Comparison of ENCODE assay signal across 8 cellular contexts in the genomic region with DNA sequence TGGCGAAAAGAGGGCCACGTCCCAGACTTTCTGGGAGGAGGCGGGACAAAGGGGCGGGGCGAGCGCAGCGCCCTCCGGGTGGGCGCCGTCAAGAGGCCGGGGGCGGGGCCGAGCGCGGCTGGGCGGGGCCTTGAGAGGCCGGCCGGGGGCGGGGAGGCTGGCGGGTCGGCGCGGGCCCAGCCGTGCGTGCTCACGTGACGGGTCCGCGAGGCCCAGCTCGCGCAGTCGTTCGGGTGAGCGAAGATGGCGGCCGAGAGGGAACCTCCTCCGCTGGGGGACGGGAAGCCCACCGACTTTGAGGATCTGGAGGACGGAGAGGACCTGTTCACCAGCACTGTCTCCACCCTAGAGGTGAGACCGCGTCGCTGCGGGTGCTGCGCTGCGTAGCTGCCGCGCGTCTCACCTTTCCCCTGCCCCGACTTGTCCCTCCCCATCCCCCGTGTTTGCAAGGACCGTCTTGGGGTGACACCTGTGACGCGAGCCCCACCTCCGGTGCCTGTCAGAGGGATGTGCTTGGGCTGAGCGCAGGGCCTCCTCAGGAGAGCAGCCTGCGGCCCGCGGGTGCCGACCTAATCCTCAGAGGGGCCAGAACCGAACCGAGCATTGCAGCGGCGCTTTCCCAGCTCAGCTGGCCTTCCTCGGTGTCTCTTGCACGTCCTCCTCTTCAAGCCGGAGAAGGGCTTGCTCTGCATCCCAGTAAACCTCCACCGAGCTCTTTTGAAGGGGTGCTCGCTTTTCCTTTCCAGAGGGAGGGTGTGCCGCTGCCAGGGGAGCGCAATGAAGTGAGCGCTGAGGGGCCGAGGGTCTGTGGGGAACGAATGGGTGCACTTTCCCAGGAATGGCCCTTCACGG. TPM values are rescaled to one million over a fixed set of nuclear protein-coding genes. Genes with fewer than 3 reads are reported as not detected.
DNase-seq lines count a peak whose midpoint lies in the region; ATAC-seq and TF ChIP-seq lines count a peak whose summit lies in the region.

Gene SNX2, plus strand, starts transcription at position 220 of the 852 bp plus-strand sequence. Its CDS starts 24 bp downstream, at position 244.

- peak within 1 kb of the TSS; percentile 70 for H2BK5ac ChIP-seq in IMR-90 (ENCODE audit: low read depth, low read length, poor library complexity, severe bottlenecking)

- peak within 1 kb of the TSS; percentile 91 for H4K91ac ChIP-seq in IMR-90 (ENCODE audit: insufficient read depth, low read depth, low read length)

- peaks cover 1% of the 10 kb centered on the region for H3K36me3 Mint-ChIP-seq in activated T-helper 1 cell treated with anti-CD3 and anti-CD28 coated beads, Interleukin-12 subunit alpha, Interleukin-12 subunit beta, Interleukin-2, Interleukin-4 antibody, amounts not matched to agents 30 ng/mL and 10 ng/mL and 1 ng/mL, durations not matched to agents 14 hours and 24 hours and 36 hours (ENCODE audit: low read depth)
- H3K36me3 Mint-ChIP-seq in naive B cell = peaks cover 8 to 28% of the 10 kb centered on the region in 2 donors
- H3K36me3 Mint-ChIP-seq in stimulated activated memory B cell treated with anti-CD40 and anti-IgM and Interleukin-4, amounts not matched to agents 10 μg/mL and 1 μg/mL and 100 μg/mL, for 72 hours = peaks cover 16% of the 10 kb centered on the region

- no peaks in the 10 kb centered on the region for H3K4me1 ChIP-seq in IMR-90 (ENCODE audit: control insufficient read depth, insufficient read depth, low read length)

- DNase-seq in DMS53 treated with DMSO at 0.1 percent for 48 hours (lab: John Stamatoyannopoulos, UW; ENCODE audit: unreplicated experiment) (peak; percentile 79), IMR-90 (peak; percentile 76), RPMI7951 (ENCODE audit: low read depth) (peak; percentile 81), fibroblast of gingiva (ENCODE audit: low read depth) (peak; percentile 89), naive B cell (peak; percentile 93)
- peak; percentile 79 for DNase-seq in activated T-helper 1 cell treated with anti-CD3 and anti-CD28 coated beads, Interleukin-12 subunit alpha, Interleukin-12 subunit beta, Interleukin-2, Interleukin-4 antibody, amounts not matched to agents 30 ng/mL and 10 ng/mL and 1 ng/mL, durations not matched to agents 14 hours and 24 hours and 36 hours (ENCODE audit: low spot score)

- peak within 1 kb of the TSS; percentile 92 for H2BK120ac ChIP-seq in IMR-90 (ENCODE audit: low read depth, low read length)

- peak within 1 kb of the TSS; percentile 67 for H2BK20ac ChIP-seq in IMR-90 (ENCODE audit: low read depth, low read length)

- no peak for TF ChIP-seq RAD21 in IMR-90 (IDR thresholded peaks at IDR 0.05; ENCODE audit: low read length)

- peak within 1 kb of the TSS; percentile 86; the same call in 1 of the 2 replicates for H3K56ac ChIP-seq in IMR-90 (ENCODE audit: extremely low read depth, insufficient read depth, low read length)

- in situ Hi-C loops in IMR-90 (cut with MboI; ENCODE audit: low sequenced_read_pairs) = no loop called here

- H3K9me3 ChIP-seq in IMR-90 (ENCODE audit: control insufficient read depth, insufficient read depth, low read length) = no peaks in the 10 kb centered on the region

- peak; percentile 91 for ATAC-seq in GM21528 (IDR thresholded peaks at IDR 0.05; ENCODE audit: low FRiP score, unreplicated experiment)
- ATAC-seq in IMR-90 (ENCODE audit: low read depth) = peak; percentile 97
- peak; percentile 75 to 76 for ATAC-seq in naive B cell (ENCODE audit: low read depth in 2 of 2)
- ATAC-seq in stimulated activated memory B cell treated with anti-CD40 and anti-IgM and Interleukin-4, amounts not matched to agents 10 μg/mL and 1 μg/mL and 100 μg/mL, for 72 hours = peak; percentile 98

- intact Hi-C loops in IMR-90 (cut with micrococcal nuclease) = loop anchor here (2.0 kb wide), 1 partner anchor 72 kb away; no protein-coding TSS in a partner anchor
- intact Hi-C loops in activated T-helper 1 cell treated with anti-CD3 and anti-CD28 coated beads, Interleukin-12 subunit alpha, Interleukin-12 subunit beta, Interleukin-2, Interleukin-4 antibody, amounts not matched to agents 30 ng/mL and 10 ng/mL and 1 ng/mL, durations not matched to agents 14 hours and 24 hours and 36 hours (cut with micrococcal nuclease) = loop anchor here (1.0 to 10.0 kb wide), 4 partner anchors 70 to 813 kb away; partner anchors contain the start of genes CEP120, CSNK1G3, SNX24 and SRFBP1

- BruUV-seq in IMR-90 (replicated peaks; lab: Mats Ljungman, UMichigan) = no TSS peak

- no peak within 1 kb of the TSS; the same call in 1 of the 2 replicates for H2AK5ac ChIP-seq in IMR-90 (ENCODE audit: low read depth, low read length)

- peak within 1 kb of the TSS; percentile 97 for H2AFZ ChIP-seq in IMR-90 (replicated peaks; ENCODE audit: low read length, poor library complexity)

- H3K4ac ChIP-seq in IMR-90 (ENCODE audit: low read depth, low read length) = peak within 1 kb of the TSS; percentile 97

- H3K4me2 ChIP-seq in IMR-90 (ENCODE audit: low read depth, low read length) = peak within 1 kb of the TSS; percentile 91

- TF ChIP-seq POLR2A in IMR-90 (IDR thresholded peaks at IDR 0.05; ENCODE audit: low read depth, low read length) = peak; percentile 64; the same call in 1 of the 2 replicates

- peak within 1 kb of the TSS; percentile 80 for H3K27ac ChIP-seq in IMR-90 (ENCODE audit: insufficient read depth, low read length)

- H3K4me1 Mint-ChIP-seq in activated T-helper 1 cell treated with anti-CD3 and anti-CD28 coated beads, Interleukin-12 subunit alpha, Interleukin-12 subunit beta, Interleukin-2, Interleukin-4 antibody, amounts not matched to agents 30 ng/mL and 10 ng/mL and 1 ng/mL, durations not matched to agents 14 hours and 24 hours and 36 hours (ENCODE audit: low read depth) = peaks cover 32% of the 10 kb centered on the region
- peaks cover 34 to 45% (median 41%) of the 10 kb centered on the region in 3 donors for H3K4me1 Mint-ChIP-seq in naive B cell
- peaks cover 31% of the 10 kb centered on the region for H3K4me1 Mint-ChIP-seq in stimulated activated memory B cell treated with anti-CD40 and anti-IgM and Interleukin-4, amounts not matched to agents 10 μg/mL and 1 μg/mL and 100 μg/mL, for 72 hours

- H2BK15ac ChIP-seq in IMR-90 (ENCODE audit: low read depth, low read length) = peak within 1 kb of the TSS; percentile 82; the same call in 2 of the 3 replicates

- H2AK9ac ChIP-seq in IMR-90 (replicated peaks; ENCODE audit: low read depth, low read length, poor library complexity) = peak within 1 kb of the TSS; percentile 65

- peaks cover 6% of the 10 kb centered on the region; the same call in 1 of the 2 replicates for H3K9me1 ChIP-seq in IMR-90 (ENCODE audit: insufficient read depth, low read length)

- H4K20me1 ChIP-seq in IMR-90 (ENCODE audit: insufficient read depth, low read length) = peaks cover 3% of the 10 kb centered on the region; the same call in 1 of the 2 replicates

- WGBS in IMR-90 (ENCODE audit: extremely low coverage in 2 of 2, insufficient read length in 1 of 2), 2 experiments = 3% methylated on average over 23 of the region's 75 CpGs; no CpG with 5 or more reads in 1 of the 2 experiments

- H3K9me3 Mint-ChIP-seq in activated T-helper 1 cell treated with anti-CD3 and anti-CD28 coated beads, Interleukin-12 subunit alpha, Interleukin-12 subunit beta, Interleukin-2, Interleukin-4 antibody, amounts not matched to agents 30 ng/mL and 10 ng/mL and 1 ng/mL, durations not matched to agents 14 hours and 24 hours and 36 hours = no peaks in the 10 kb centered on the region
- peaks cover 0 to 2% (median 0%) of the 10 kb centered on the region in 7 donors for H3K9me3 Mint-ChIP-seq in naive B cell
- H3K9me3 Mint-ChIP-seq in stimulated activated memory B cell treated with anti-CD40 and anti-IgM and Interleukin-4, amounts not matched to agents 10 μg/mL and 1 μg/mL and 100 μg/mL, for 72 hours = no peaks in the 10 kb centered on the region

- H3K27me3 Mint-ChIP-seq in activated T-helper 1 cell treated with anti-CD3 and anti-CD28 coated beads, Interleukin-12 subunit alpha, Interleukin-12 subunit beta, Interleukin-2, Interleukin-4 antibody, amounts not matched to agents 30 ng/mL and 10 ng/mL and 1 ng/mL, durations not matched to agents 14 hours and 24 hours and 36 hours (ENCODE audit: insufficient read depth) = peaks cover 4% of the 10 kb centered on the region
- peaks cover 0 to 6% (median 4%) of the 10 kb centered on the region in 3 donors for H3K27me3 Mint-ChIP-seq in naive B cell
- no peaks in the 10 kb centered on the region for H3K27me3 Mint-ChIP-seq in stimulated activated memory B cell treated with anti-CD40 and anti-IgM and Interleukin-4, amounts not matched to agents 10 μg/mL and 1 μg/mL and 100 μg/mL, for 72 hours

- H4K8ac ChIP-seq in IMR-90 (ENCODE audit: low read depth in 2 of 2, low read length in 2 of 2) = peak within 1 kb of the TSS; percentile 86 to 99

- H3K23ac ChIP-seq in IMR-90 (ENCODE audit: low read depth, low read length) = peak within 1 kb of the TSS; percentile 100

- TF ChIP-seq CTCF in IMR-90 (conservative IDR thresholded peaks at IDR 0.05; ENCODE audit: low read depth, low read length) = no peak; the same call in 1 of the 2 replicates

- dilution Hi-C loops in IMR-90 (cut with HindIII; ENCODE audit: low sequenced_read_pairs, unreplicated experiment) = no loop called here

- H3K27ac Mint-ChIP-seq in activated T-helper 1 cell treated with anti-CD3 and anti-CD28 coated beads, Interleukin-12 subunit alpha, Interleukin-12 subunit beta, Interleukin-2, Interleukin-4 antibody, amounts not matched to agents 30 ng/mL and 10 ng/mL and 1 ng/mL, durations not matched to agents 14 hours and 24 hours and 36 hours = peak within 1 kb of the TSS; percentile 82
- H3K27ac Mint-ChIP-seq in naive B cell = peak within 1 kb of the TSS; percentile 99 to 100 (median 100)
- H3K27ac Mint-ChIP-seq in stimulated activated memory B cell treated with anti-CD40 and anti-IgM and Interleukin-4, amounts not matched to agents 10 μg/mL and 1 μg/mL and 100 μg/mL, for 72 hours = peak within 1 kb of the TSS; percentile 96

- H4K5ac ChIP-seq in IMR-90 (ENCODE audit: low read depth, low read length) = peak within 1 kb of the TSS; percentile 90

- H3K18ac ChIP-seq in IMR-90 (ENCODE audit: low read depth, low read length) = peak within 1 kb of the TSS; percentile 95

- peak within 1 kb of the TSS; percentile 97 for H3K9ac ChIP-seq in IMR-90 (ENCODE audit: low read depth, low read length)

- no peaks in the 10 kb centered on the region; the same call in 1 of the 2 replicates for H3K27me3 ChIP-seq in IMR-90 (ENCODE audit: control insufficient read depth, insufficient read depth, low read length)

- CTCF ChIA-PET in IMR-90 (lab: Yijun Ruan, JAX) = interaction anchor here (0.5 to 0.8 kb wide), 2 partner anchors 58 to 71 kb away, joined by 3 read pairs; no protein-coding TSS in a partner anchor

- H3K36me3 ChIP-seq in IMR-90 (ENCODE audit: control insufficient read depth, insufficient read depth, low read length) = no peaks in the 10 kb centered on the region

- peak within 1 kb of the TSS; percentile 98 for H3K14ac ChIP-seq in IMR-90 (replicated peaks; ENCODE audit: low read depth, low read length)

- POLR2A ChIA-PET in IMR-90 (lab: Charles Lee; ENCODE audit: unreplicated experiment) = no interaction called here

- H3K79me1 ChIP-seq in IMR-90 (ENCODE audit: low read depth in 1 of 2, low read length in 2 of 2) = peaks cover 7 to 30% of the 10 kb centered on the region in 2 experiments

- peak within 1 kb of the TSS; percentile 90 for H3K4me3 ChIP-seq in IMR-90 (ENCODE audit: insufficient read depth, low read depth, low read length)

- H3K4me3 Mint-ChIP-seq in activated T-helper 1 cell treated with anti-CD3 and anti-CD28 coated beads, Interleukin-12 subunit alpha, Interleukin-12 subunit beta, Interleukin-2, Interleukin-4 antibody, amounts not matched to agents 30 ng/mL and 10 ng/mL and 1 ng/mL, durations not matched to agents 14 hours and 24 hours and 36 hours = peak within 1 kb of the TSS; percentile 95
- H3K4me3 Mint-ChIP-seq in naive B cell = peak within 1 kb of the TSS; percentile 94 to 100 (median 98)
- peak within 1 kb of the TSS; percentile 99 for H3K4me3 Mint-ChIP-seq in stimulated activated memory B cell treated with anti-CD40 and anti-IgM and Interleukin-4, amounts not matched to agents 10 μg/mL and 1 μg/mL and 100 μg/mL, for 72 hours

RNA-seq across cellular contexts. Expression of gene SNX2, which starts in this region (rescaled TPM):
- 52.9 and 54.7 TPM in 2 replicates for total RNA-seq in IMR-90 (2012; rRNA removed)
- 24.9 and 26.3 TPM in 2 replicates for polyA plus RNA-seq in IMR-90 (2012; rRNA removed)
- polyA plus RNA-seq in IMR-90 (2012; cell fraction: cytosol; rRNA removed) = 6.7 and 8.8 TPM in 2 replicates
- 2.9 and 8.8 TPM in 2 replicates for polyA plus RNA-seq in IMR-90 (2012; cell fraction: nucleus; rRNA removed; ENCODE audit: low replicate concordance)
- total RNA-seq in RPMI7951 (2014; rRNA removed; shearing (Covaris generic)) = 68.2 and 69.0 TPM in 2 replicates
- 30.5 and 35.0 TPM in 2 replicates for total RNA-seq in activated T-helper 1 cell treated with anti-CD3 and anti-CD28 coated beads, Interleukin-12 subunit alpha, Interleukin-12 subunit beta, Interleukin-2, Interleukin-4 antibody, amounts not matched to agents 30 ng/mL and 10 ng/mL and 1 ng/mL, durations not matched to agents 14 hours and 24 hours and 36 hours
- 100 to 1,000 TPM; 457 to 756 (median 632) TPM for polyA plus RNA-seq in naive B cell (ENCODE audit: low read depth in 6 of 6)

Comparison
In these comparisons a context has a peak if more than half of its experiments do, and no peak if none do; other contexts are left out.
1. Peak in every context shown above with its lines: DNase-seq, ATAC-seq, H3K4me3 ChIP-seq and H3K27ac ChIP-seq.
2. RNA of gene SNX2 (polyA plus RNA-seq): 457 to 756 TPM in naive B cell; 2.9 to 26.3 TPM in IMR-90; every median in the first group is over 10 times any median in the second.